Comparison of ENCODE assay signal across 9 cellular contexts in the genomic region with DNA sequence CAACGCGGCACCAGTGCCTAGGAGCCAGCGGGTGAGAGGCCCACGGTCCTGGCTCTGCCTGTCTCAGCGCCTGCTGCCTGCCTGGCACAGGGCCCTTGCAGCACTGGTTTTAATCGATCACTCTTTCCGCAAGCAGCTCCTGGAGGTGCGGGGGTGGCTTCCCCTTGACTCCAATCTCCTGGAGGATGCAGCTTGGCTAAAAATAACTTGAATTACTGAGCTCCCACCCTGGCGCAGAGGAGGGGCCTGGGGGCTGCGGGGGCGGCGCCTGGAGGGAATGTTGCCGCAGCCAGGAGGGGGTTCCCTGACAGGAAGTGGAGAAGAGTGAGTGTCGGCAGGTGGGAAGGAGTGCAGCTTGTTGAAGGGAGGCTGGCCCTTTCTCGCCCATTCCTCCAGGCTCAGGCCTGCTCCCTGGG.
A peak's percentile ranks its signal among the peaks of the same experiment; 100 is the strongest.
DNase-seq lines count a peak whose midpoint lies in the region; ATAC-seq lines count a peak whose summit lies in the region.
"Had no signal": no experiment of that assay in that cellular context is flagged by ENCODE, and none has a peak within 500 bp of the region (broad histone marks: within the 10 kb centered on the region; RNA-seq: fewer than 3 reads in every experiment).

No MANE protein-coding gene starts in this region.

- peaks cover 22% of the 10 kb centered on the region for H3K27me3 ChIP-seq in adipocyte (replicated peaks; ENCODE audit: control insufficient read depth, insufficient read depth, low read length)
- H3K27me3 ChIP-seq in iPS-20b (ENCODE audit: insufficient read depth, low read length): no peaks in the 10 kb centered on the region

- H3K9ac ChIP-seq in adipocyte (ENCODE audit: low read length) (no peak overlapping the region), iPS-20b (ENCODE audit: low read depth, low read length) (peak overlapping the region; percentile 60; the same call in 1 of the 2 replicates)

- peaks cover 12% of the 10 kb centered on the region for H3K4me1 ChIP-seq in adipocyte (ENCODE audit: control insufficient read depth, insufficient read depth, low read length)
- H3K4me1 ChIP-seq in iPS-20b (ENCODE audit: insufficient read depth, low read length): peaks cover 18% of the 10 kb centered on the region

- DNase-seq in DMS 273 (lab: John Stamatoyannopoulos, UW; ENCODE audit: unreplicated experiment) (peak; percentile 64), DMS 273 treated with DMSO at 0.1 percent for 48 hours (lab: John Stamatoyannopoulos, UW) (no peak), adipocyte (ENCODE audit: low read depth) (peak; percentile 58), substantia nigra (lab: John Stamatoyannopoulos, UW) (peak in 15 of 49 donors; percentile 14 to 54 (median 28)), HuH-7.5 (ENCODE audit: low spot score) (no peak)

- no peaks in the 10 kb centered on the region for H3K9me3 ChIP-seq in adipocyte (ENCODE audit: control insufficient read depth, low read length)
- H3K9me3 ChIP-seq in iPS-20b (ENCODE audit: insufficient read depth, low read depth, low read length): no peaks in the 10 kb centered on the region

- no peak overlapping the region for H3K4me3 ChIP-seq in adipocyte (ENCODE audit: low read length)
- peak overlapping the region; percentile 59; the same call in 1 of the 2 replicates for H3K4me3 ChIP-seq in iPS-20b (ENCODE audit: low read length)

- ATAC-seq in HG03025 (IDR thresholded peaks at IDR 0.05; ENCODE audit: low FRiP score, unreplicated experiment): no peak
- ATAC-seq in HG03457 (IDR thresholded peaks at IDR 0.05; ENCODE audit: unreplicated experiment): no peak

- H3K27ac ChIP-seq in iPS-20b (ENCODE audit: low read length): peak overlapping the region; percentile 64
- H3K27ac ChIP-seq in substantia nigra (ENCODE audit: low read depth, low read length, poor library complexity, severe bottlenecking): peak overlapping the region; percentile 74
- H3K27ac ChIP-seq: 22Rv1 had no signal

- H3K36me3 ChIP-seq in adipocyte (ENCODE audit: control insufficient read depth, insufficient read depth, low read length, severe bottlenecking): no peaks in the 10 kb centered on the region
- no peaks in the 10 kb centered on the region for H3K36me3 ChIP-seq in iPS-20b (ENCODE audit: insufficient read depth, low read depth, low read length)

Comparison
In these comparisons a context has a peak if more than half of its experiments do, and no peak if none do; other contexts are left out.
1. DNase-seq: peak in DMS 273 (single experiment) and adipocyte (single experiment); none in DMS 273 treated with DMSO at 0.1 percent for 48 hours (single experiment) and HuH-7.5 (single experiment).